Comparison of ENCODE assay signal across 1 cellular context in genomic region chr17:47935961-47936360, GRCh38.
TF ChIP-seq lines count a peak whose summit lies in the region.

No MANE protein-coding gene starts in this region.

TF ChIP-seq in K562, 482 proteins besides CTCF, POLR2A, EP300 and RAD21 (continued from another document and continues in another):
- TF ChIP-seq, protein P1, sequence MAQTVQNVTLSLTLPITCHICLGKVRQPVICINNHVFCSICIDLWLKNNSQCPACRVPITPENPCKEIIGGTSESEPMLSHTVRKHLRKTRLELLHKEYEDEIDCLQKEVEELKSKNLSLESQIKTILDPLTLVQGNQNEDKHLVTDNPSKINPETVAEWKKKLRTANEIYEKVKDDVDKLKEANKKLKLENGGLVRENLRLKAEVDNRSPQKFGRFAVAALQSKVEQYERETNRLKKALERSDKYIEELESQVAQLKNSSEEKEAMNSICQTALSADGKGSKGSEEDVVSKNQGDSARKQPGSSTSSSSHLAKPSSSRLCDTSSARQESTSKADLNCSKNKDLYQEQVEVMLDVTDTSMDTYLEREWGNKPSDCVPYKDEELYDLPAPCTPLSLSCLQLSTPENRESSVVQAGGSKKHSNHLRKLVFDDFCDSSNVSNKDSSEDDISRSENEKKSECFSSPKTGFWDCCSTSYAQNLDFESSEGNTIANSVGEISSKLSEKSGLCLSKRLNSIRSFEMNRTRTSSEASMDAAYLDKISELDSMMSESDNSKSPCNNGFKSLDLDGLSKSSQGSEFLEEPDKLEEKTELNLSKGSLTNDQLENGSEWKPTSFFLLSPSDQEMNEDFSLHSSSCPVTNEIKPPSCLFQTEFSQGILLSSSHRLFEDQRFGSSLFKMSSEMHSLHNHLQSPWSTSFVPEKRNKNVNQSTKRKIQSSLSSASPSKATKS (CRISPR knock-in tag; IDR thresholded peaks at IDR 0.05), result no peak
- no peak for TF ChIP-seq ZNF143 (CRISPR knock-in tag; IDR thresholded peaks at IDR 0.05)
- no peak for TF ChIP-seq ID3 (CRISPR knock-in tag; IDR thresholded peaks at IDR 0.05)
- TF ChIP-seq ID3 (tag; IDR thresholded peaks at IDR 0.05), result no peak
- TF ChIP-seq ZSCAN29 (IDR thresholded peaks at IDR 0.05), result no peak
- no peak for TF ChIP-seq ETS2 (tag; IDR thresholded peaks at IDR 0.05; ENCODE audit: borderline replicate concordance, poor library complexity, severe bottlenecking)
- no peak for TF ChIP-seq STAT5B (CRISPR knock-in tag; IDR thresholded peaks at IDR 0.05)
- no peak for TF ChIP-seq ZNF175 (CRISPR knock-in tag; IDR thresholded peaks at IDR 0.05; ENCODE audit: low read depth)
- TF ChIP-seq ARNT (IDR thresholded peaks at IDR 0.05), result no peak; a peak in 1 of 4 replicates
- peak; percentile 82 for TF ChIP-seq ARID1B (IDR thresholded peaks at IDR 0.05)
- no peak for TF ChIP-seq ZNF395 (CRISPR knock-in tag; IDR thresholded peaks at IDR 0.05)
- no peak for TF ChIP-seq ZNF280B (CRISPR knock-in tag; IDR thresholded peaks at IDR 0.05)
- no peak for TF ChIP-seq ASH1L (IDR thresholded peaks at IDR 0.05; ENCODE audit: borderline replicate concordance, low read depth, partially characterized antibody)
- TF ChIP-seq DPF2 (IDR thresholded peaks at IDR 0.05), result peak; percentile 68
- peak; percentile 29; the same call in 1 of the 2 replicates for TF ChIP-seq KLF16 (IDR thresholded peaks at IDR 0.05)
- no peak for TF ChIP-seq ZBTB26 (CRISPR knock-in tag; IDR thresholded peaks at IDR 0.05)
- TF ChIP-seq JUND (IDR thresholded peaks at IDR 0.05; ENCODE audit: borderline replicate concordance, low read depth, low read length), result peak; percentile 78
- peak; percentile 48; the same call in 1 of the 3 replicates for TF ChIP-seq JUND (tag; IDR thresholded peaks at IDR 0.05; ENCODE audit: borderline replicate concordance, low read depth, low read length)
- TF ChIP-seq ZNF695 (CRISPR knock-in tag; IDR thresholded peaks at IDR 0.05), result no peak
- no peak for TF ChIP-seq NR2C2 (CRISPR knock-in tag; IDR thresholded peaks at IDR 0.05)
- TF ChIP-seq NR2C2 (tag; IDR thresholded peaks at IDR 0.05), result no peak
- TF ChIP-seq ETV6 (IDR thresholded peaks at IDR 0.05; ENCODE audit: borderline replicate concordance in 1 of 2, low read depth in 2 of 2, low read length in 1 of 2), result no peak
- TF ChIP-seq ETV6 (CRISPR knock-in tag; IDR thresholded peaks at IDR 0.05; ENCODE audit: borderline replicate concordance), result no peak
- TF ChIP-seq MAFF (IDR thresholded peaks at IDR 0.05; ENCODE audit: low read length), result no peak
- no peak for TF ChIP-seq STAG1 (CRISPR knock-in tag; IDR thresholded peaks at IDR 0.05; ENCODE audit: borderline replicate concordance)
- TF ChIP-seq SIN3B (IDR thresholded peaks at IDR 0.05; ENCODE audit: low read depth), result no peak
- no peak for TF ChIP-seq GABPA (tag; conservative IDR thresholded peaks at IDR 0.05; ENCODE audit: low read depth)
- TF ChIP-seq MCM2 (IDR thresholded peaks at IDR 0.05; ENCODE audit: low read depth), result no peak
- no peak for TF ChIP-seq TGIF2 (CRISPR knock-in tag; IDR thresholded peaks at IDR 0.05)
- TF ChIP-seq, protein P2, sequence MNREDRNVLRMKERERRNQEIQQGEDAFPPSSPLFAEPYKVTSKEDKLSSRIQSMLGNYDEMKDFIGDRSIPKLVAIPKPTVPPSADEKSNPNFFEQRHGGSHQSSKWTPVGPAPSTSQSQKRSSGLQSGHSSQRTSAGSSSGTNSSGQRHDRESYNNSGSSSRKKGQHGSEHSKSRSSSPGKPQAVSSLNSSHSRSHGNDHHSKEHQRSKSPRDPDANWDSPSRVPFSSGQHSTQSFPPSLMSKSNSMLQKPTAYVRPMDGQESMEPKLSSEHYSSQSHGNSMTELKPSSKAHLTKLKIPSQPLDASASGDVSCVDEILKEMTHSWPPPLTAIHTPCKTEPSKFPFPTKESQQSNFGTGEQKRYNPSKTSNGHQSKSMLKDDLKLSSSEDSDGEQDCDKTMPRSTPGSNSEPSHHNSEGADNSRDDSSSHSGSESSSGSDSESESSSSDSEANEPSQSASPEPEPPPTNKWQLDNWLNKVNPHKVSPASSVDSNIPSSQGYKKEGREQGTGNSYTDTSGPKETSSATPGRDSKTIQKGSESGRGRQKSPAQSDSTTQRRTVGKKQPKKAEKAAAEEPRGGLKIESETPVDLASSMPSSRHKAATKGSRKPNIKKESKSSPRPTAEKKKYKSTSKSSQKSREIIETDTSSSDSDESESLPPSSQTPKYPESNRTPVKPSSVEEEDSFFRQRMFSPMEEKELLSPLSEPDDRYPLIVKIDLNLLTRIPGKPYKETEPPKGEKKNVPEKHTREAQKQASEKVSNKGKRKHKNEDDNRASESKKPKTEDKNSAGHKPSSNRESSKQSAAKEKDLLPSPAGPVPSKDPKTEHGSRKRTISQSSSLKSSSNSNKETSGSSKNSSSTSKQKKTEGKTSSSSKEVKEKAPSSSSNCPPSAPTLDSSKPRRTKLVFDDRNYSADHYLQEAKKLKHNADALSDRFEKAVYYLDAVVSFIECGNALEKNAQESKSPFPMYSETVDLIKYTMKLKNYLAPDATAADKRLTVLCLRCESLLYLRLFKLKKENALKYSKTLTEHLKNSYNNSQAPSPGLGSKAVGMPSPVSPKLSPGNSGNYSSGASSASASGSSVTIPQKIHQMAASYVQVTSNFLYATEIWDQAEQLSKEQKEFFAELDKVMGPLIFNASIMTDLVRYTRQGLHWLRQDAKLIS (CRISPR knock-in tag; IDR thresholded peaks at IDR 0.05), result no peak
- no peak for TF ChIP-seq RBFOX2 (IDR thresholded peaks at IDR 0.05; ENCODE audit: low read depth, low read length)
- no peak for TF ChIP-seq SREBF2 (CRISPR knock-in tag; IDR thresholded peaks at IDR 0.05)
- TF ChIP-seq NRF1 (conservative IDR thresholded peaks at IDR 0.05 in 1 of 2, IDR thresholded peaks at IDR 0.05 in 1 of 2), result no peak
- peak; percentile 70; the same call in 1 of the 2 replicates for TF ChIP-seq ZBTB7A (IDR thresholded peaks at IDR 0.05; ENCODE audit: borderline replicate concordance, control insufficient read depth, low read depth, low read length)
- no peak for TF ChIP-seq NFIX (CRISPR knock-in tag; IDR thresholded peaks at IDR 0.05; ENCODE audit: low read depth)
- no peak for TF ChIP-seq NR1H2 (CRISPR knock-in tag; IDR thresholded peaks at IDR 0.05)
- TF ChIP-seq ZBED1 (IDR thresholded peaks at IDR 0.05), result no peak
- peak; percentile 71 for TF ChIP-seq NCOR1 (IDR thresholded peaks at IDR 0.05)
- TF ChIP-seq, protein P3, sequence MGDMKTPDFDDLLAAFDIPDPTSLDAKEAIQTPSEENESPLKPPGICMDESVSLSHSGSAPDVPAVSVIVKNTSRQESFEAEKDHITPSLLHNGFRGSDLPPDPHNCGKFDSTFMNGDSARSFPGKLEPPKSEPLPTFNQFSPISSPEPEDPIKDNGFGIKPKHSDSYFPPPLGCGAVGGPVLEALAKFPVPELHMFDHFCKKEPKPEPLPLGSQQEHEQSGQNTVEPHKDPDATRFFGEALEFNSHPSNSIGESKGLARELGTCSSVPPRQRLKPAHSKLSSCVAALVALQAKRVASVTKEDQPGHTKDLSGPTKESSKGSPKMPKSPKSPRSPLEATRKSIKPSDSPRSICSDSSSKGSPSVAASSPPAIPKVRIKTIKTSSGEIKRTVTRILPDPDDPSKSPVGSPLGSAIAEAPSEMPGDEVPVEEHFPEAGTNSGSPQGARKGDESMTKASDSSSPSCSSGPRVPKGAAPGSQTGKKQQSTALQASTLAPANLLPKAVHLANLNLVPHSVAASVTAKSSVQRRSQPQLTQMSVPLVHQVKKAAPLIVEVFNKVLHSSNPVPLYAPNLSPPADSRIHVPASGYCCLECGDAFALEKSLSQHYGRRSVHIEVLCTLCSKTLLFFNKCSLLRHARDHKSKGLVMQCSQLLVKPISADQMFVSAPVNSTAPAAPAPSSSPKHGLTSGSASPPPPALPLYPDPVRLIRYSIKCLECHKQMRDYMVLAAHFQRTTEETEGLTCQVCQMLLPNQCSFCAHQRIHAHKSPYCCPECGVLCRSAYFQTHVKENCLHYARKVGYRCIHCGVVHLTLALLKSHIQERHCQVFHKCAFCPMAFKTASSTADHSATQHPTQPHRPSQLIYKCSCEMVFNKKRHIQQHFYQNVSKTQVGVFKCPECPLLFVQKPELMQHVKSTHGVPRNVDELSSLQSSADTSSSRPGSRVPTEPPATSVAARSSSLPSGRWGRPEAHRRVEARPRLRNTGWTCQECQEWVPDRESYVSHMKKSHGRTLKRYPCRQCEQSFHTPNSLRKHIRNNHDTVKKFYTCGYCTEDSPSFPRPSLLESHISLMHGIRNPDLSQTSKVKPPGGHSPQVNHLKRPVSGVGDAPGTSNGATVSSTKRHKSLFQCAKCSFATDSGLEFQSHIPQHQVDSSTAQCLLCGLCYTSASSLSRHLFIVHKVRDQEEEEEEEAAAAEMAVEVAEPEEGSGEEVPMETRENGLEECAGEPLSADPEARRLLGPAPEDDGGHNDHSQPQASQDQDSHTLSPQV (IDR thresholded peaks at IDR 0.05), result peak; percentile 80
- TF ChIP-seq KLF10 (CRISPR knock-in tag; IDR thresholded peaks at IDR 0.05), result no peak
- TF ChIP-seq TSC22D4 (tag; IDR thresholded peaks at IDR 0.05), result no peak
- no peak for TF ChIP-seq MAZ (CRISPR knock-in tag; conservative IDR thresholded peaks at IDR 0.05 in 1 of 2, IDR thresholded peaks at IDR 0.05 in 1 of 2)
- TF ChIP-seq KLF6 (CRISPR knock-in tag; IDR thresholded peaks at IDR 0.05; ENCODE audit: borderline replicate concordance), result no peak
- TF ChIP-seq RREB1 (CRISPR knock-in tag; IDR thresholded peaks at IDR 0.05), result no peak
